ENCODE assay signal across 14 cellular contexts in the genomic region with DNA sequence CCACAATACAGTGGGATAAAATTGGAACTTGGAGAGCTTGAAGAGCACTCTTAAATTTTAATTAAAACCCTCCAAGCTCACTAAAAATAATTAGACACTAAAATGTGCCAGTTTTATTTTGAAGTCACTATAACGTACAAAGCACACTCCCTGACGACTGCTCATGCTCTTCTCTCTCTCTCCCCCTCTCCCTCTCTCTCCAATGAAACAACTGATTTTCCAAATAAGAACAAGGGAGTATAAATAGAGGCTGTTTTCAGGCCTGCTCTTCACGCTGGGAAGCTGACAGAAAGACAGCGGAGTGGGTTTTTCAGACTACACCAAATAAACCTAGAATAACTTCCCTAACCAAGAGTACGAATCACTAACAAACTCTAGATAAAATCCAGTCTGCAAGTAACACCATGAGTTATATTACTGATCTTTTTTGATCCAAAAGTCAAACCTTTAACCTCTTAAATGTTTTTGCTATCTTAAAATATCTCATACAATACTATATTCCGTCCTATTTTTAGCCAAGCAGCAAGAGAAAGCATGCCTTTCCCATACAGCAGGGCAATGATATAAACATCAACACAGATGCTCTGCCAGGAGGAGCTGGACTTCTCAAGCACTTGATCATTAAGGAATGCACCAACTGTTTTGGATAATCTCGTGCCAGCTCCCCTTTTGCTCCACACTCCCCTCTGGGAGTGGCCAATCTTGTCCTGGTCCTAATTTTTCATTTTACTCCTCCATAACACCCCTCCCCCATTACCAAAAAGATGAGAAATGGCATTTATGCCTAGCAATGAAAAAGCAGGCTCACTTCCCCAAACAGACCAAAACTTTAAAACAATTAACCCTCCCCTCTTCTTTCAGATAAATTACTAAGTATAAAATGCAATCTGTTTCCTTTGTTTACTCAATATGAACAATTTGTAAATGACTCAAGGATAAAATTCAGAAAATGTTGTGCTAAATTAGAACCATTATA.
A peak's percentile ranks its signal among the peaks of the same experiment; 100 is the strongest.
DNase-seq lines count a peak whose midpoint lies in the region; ATAC-seq and TF ChIP-seq lines count a peak whose summit lies in the region.
"Had no signal": no experiment of that assay in that cellular context is flagged by ENCODE, and none has a peak within 500 bp of the region (broad histone marks: within the 10 kb centered on the region; RNA-seq: fewer than 3 reads in every experiment).

No MANE protein-coding gene starts in this region.

- no peak for TF ChIP-seq CTCF in coronary artery (IDR thresholded peaks at IDR 0.05)

- DNase-seq in NCI-H748 (lab: John Stamatoyannopoulos, UW; ENCODE audit: unreplicated experiment) (peak; percentile 17), NCI-H748 treated with DMSO at 0.1 percent for 48 hours (lab: John Stamatoyannopoulos, UW) (no peak), coronary artery (ENCODE audit: low spot score) (no peak), foreskin melanocyte (no peak)
- no peak for DNase-seq in effector CD8-positive, alpha-beta T cell (lab: John Stamatoyannopoulos, UW)
- DNase-seq in stimulated activated CD4-positive, alpha-beta T cell treated with anti-CD3 and anti-CD28 coated beads, Interleukin-4, amount 100 ng/mL, for 24 hours = no peak
- DNase-seq: activated gamma-delta T cell, KBM-7, natural killer cell, NCI-H146 had no signal

- no peaks in the 10 kb centered on the region for H3K9me3 ChIP-seq in mesodermal cell (ENCODE audit: control insufficient read depth, low read length)
- H3K9me3 ChIP-seq: SJSA1 had no signal

- H3K4me3 ChIP-seq in coronary artery = peak overlapping the region; percentile 35
- H3K4me3 ChIP-seq in mesodermal cell (ENCODE audit: extremely low read depth, insufficient read depth, low read length, poor library complexity, severe bottlenecking) = no peak overlapping the region
- H3K4me3 ChIP-seq: SJSA1, skin epidermis had no signal

- 84 to 89% methylated on average over 4 to 5 of the region's 7 CpGs for WGBS in mesodermal cell (ENCODE audit: insufficient coverage in 2 of 2), 2 experiments

- H3K27ac ChIP-seq in coronary artery (peak overlapping the region; percentile 29 to 75), mesodermal cell (ENCODE audit: low read depth, low read length, severe bottlenecking) (peak overlapping the region; percentile 74)
- H3K27ac ChIP-seq: SJSA1, skin epidermis had no signal

- no peaks in the 10 kb centered on the region for H3K4me1 ChIP-seq in mesodermal cell (ENCODE audit: control insufficient read depth, insufficient read depth, low read length, poor library complexity, severe bottlenecking)

- no peaks in the 10 kb centered on the region for H3K36me3 ChIP-seq in mesodermal cell (ENCODE audit: control insufficient read depth, insufficient read depth, low read length)
- H3K36me3 ChIP-seq: SJSA1 had no signal

- no peak for ATAC-seq in HG03469 (IDR thresholded peaks at IDR 0.05; ENCODE audit: unreplicated experiment)
- ATAC-seq: natural killer cell had no signal
